ENCODE assay signal across 9 cellular contexts in the genomic region with DNA sequence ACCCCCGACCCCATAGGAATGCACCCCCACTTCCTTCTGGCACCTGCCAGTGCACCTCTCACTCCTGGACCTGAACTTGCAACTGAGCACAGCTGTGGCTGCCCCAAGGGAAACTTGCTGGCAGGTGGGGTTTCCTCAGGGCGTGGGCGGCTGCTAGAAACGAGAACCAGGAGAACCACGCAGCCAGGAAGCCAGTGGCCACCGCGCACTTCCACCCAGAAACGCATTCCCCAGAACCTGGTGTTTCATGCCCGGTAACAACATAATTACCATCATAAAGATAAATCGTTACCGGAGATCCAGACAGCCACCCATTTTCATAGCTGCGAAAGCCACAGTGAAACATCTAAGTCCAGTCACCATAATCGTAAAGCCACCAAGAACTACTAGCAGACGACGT.
DNase-seq lines count a peak whose midpoint lies in the region; ATAC-seq lines count a peak whose summit lies in the region.
"Had no signal": no experiment of that assay in that cellular context is flagged by ENCODE, and none has a peak within 500 bp of the region (broad histone marks: within the 10 kb centered on the region; RNA-seq: fewer than 3 reads in every experiment).

No MANE protein-coding gene starts in this region.

- DNase-seq in activated gamma-delta T cell treated with Interleukin-2 at 50 U/mL for 16 hours (peak; percentile 28), activated gamma-delta T cell (lab: John Stamatoyannopoulos, UW) (no peak), T1000 (lab: John Stamatoyannopoulos, UW) (no peak), mesenteric fat pad (ENCODE audit: low spot score) (no peak)
- peak; percentile 45 for DNase-seq in T-helper 2 cell treated with Interferon-gamma antibody and Interleukin-4, amounts not matched to agents 5 μg/mL and 100 μg/mL, for 36 hours (ENCODE audit: low spot score)
- peak; percentile 19 for DNase-seq in effector CD8-positive, alpha-beta T cell (lab: John Stamatoyannopoulos, UW)
- DNase-seq in stimulated activated naive CD8-positive, alpha-beta T cell treated with anti-CD3 and anti-CD28 coated beads, Interleukin-15, amount 100 ng/mL, for 72 hours = peak; percentile 27 to 68

- H3K4me1 Mint-ChIP-seq in T-helper 2 cell treated with Interferon-gamma antibody and Interleukin-4, amounts not matched to agents 5 μg/mL and 100 μg/mL, for 36 hours (ENCODE audit: low read depth) = peaks cover 20% of the 10 kb centered on the region
- peaks cover 90% of the 10 kb centered on the region for H3K4me1 Mint-ChIP-seq in stimulated activated naive CD8-positive, alpha-beta T cell treated with anti-CD3 and anti-CD28 coated beads, Interleukin-15, amount 100 ng/mL, for 72 hours

- H3K36me3 Mint-ChIP-seq in T-helper 2 cell treated with Interferon-gamma antibody and Interleukin-4, amounts not matched to agents 5 μg/mL and 100 μg/mL, for 36 hours (ENCODE audit: low read depth) = peaks cover 36% of the 10 kb centered on the region

- peak; percentile 72 for ATAC-seq in stimulated activated naive CD8-positive, alpha-beta T cell treated with anti-CD3 and anti-CD28 coated beads, Interleukin-15, amount 100 ng/mL, for 72 hours
- ATAC-seq in HG03159 (IDR thresholded peaks at IDR 0.05; ENCODE audit: unreplicated experiment) = no peak
- ATAC-seq: A549 had no signal

- H3K27ac Mint-ChIP-seq in T-helper 2 cell treated with Interferon-gamma antibody and Interleukin-4, amounts not matched to agents 5 μg/mL and 100 μg/mL, for 36 hours = peak overlapping the region; percentile 38
- peak overlapping the region; percentile 27 to 76 for H3K27ac Mint-ChIP-seq in stimulated activated naive CD8-positive, alpha-beta T cell treated with anti-CD3 and anti-CD28 coated beads, Interleukin-15, amount 100 ng/mL, for 72 hours

- peak overlapping the region; percentile 49 for H3K4me3 Mint-ChIP-seq in T-helper 2 cell treated with Interferon-gamma antibody and Interleukin-4, amounts not matched to agents 5 μg/mL and 100 μg/mL, for 36 hours
- peak overlapping the region; percentile 71 to 78 for H3K4me3 Mint-ChIP-seq in stimulated activated naive CD8-positive, alpha-beta T cell treated with anti-CD3 and anti-CD28 coated beads, Interleukin-15, amount 100 ng/mL, for 72 hours

- no peaks in the 10 kb centered on the region for H3K27me3 Mint-ChIP-seq in T-helper 2 cell treated with Interferon-gamma antibody and Interleukin-4, amounts not matched to agents 5 μg/mL and 100 μg/mL, for 36 hours (ENCODE audit: low read depth)
- H3K27me3 Mint-ChIP-seq in stimulated activated naive CD8-positive, alpha-beta T cell treated with anti-CD3 and anti-CD28 coated beads, Interleukin-15, amount 100 ng/mL, for 72 hours = no peaks in the 10 kb centered on the region

- no peaks in the 10 kb centered on the region for H3K9me3 Mint-ChIP-seq in T-helper 2 cell treated with Interferon-gamma antibody and Interleukin-4, amounts not matched to agents 5 μg/mL and 100 μg/mL, for 36 hours
- no peaks in the 10 kb centered on the region for H3K9me3 Mint-ChIP-seq in stimulated activated naive CD8-positive, alpha-beta T cell treated with anti-CD3 and anti-CD28 coated beads, Interleukin-15, amount 100 ng/mL, for 72 hours

Comparison
In these comparisons a context has a peak if more than half of its experiments do, and no peak if none do; other contexts are left out.
1. DNase-seq: peak in activated gamma-delta T cell treated with Interleukin-2 at 50 U/mL for 16 hours (single experiment), T-helper 2 cell treated with Interferon-gamma antibody and Interleukin-4, amounts not matched to agents 5 μg/mL and 100 μg/mL, for 36 hours (single experiment), effector CD8-positive, alpha-beta T cell (single experiment) and stimulated activated naive CD8-positive, alpha-beta T cell treated with anti-CD3 and anti-CD28 coated beads, Interleukin-15, amount 100 ng/mL, for 72 hours (2 of 2); none in activated gamma-delta T cell (single experiment), T1000 (single experiment) and mesenteric fat pad (single experiment).